ENCODE assay signal across 8 cellular contexts in the genomic region with DNA sequence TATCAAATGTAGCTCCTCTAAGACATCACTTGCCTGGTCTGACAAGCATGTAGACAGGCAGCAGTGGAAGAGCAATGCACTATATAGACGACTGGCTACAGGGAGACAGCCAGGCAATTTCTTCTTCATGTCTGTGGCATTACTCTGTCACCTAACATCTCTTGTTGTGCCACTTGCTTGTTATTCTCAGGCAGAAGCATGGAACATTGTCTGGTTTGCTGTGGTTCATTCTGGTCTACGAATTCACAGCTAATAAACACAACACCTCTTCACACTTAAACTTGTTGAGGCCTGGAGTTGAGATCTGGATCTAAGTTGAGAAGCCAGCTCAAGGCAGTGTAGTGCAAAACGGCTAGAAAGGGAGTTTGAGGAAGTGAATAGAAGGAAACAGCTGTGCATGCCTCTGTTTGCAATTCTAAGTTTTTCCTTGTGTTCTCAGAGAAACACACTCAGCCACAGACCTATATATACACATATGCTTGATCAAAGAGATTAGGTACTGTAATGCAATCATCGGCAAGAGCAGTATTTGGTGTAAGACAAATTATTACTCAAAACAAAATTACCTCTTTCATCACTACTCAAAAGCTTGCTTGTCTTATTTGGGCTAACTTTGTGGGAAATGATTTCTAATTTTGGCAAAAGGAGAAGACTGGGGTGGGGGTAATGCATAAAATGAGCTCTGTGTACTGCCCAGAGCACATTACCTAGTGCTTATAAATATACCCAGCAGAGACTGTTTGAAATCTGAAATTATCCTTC.
DNase-seq lines count a peak whose midpoint lies in the region; ATAC-seq and TF ChIP-seq lines count a peak whose summit lies in the region.

No MANE protein-coding gene starts in this region.

- TF ChIP-seq POLR2A in gastrocnemius medialis (IDR thresholded peaks at IDR 0.05): no peak

- H3K27ac ChIP-seq in gastrocnemius medialis: no peak overlapping the region

- peaks cover 24 to 34% of the 10 kb centered on the region in 2 donors for H3K4me1 ChIP-seq in gastrocnemius medialis

- no peaks in the 10 kb centered on the region for H3K27me3 ChIP-seq in gastrocnemius medialis

- H3K36me3 ChIP-seq in gastrocnemius medialis: peaks cover 0 to 6% of the 10 kb centered on the region in 2 donors

- no peaks in the 10 kb centered on the region for H3K9me3 ChIP-seq in gastrocnemius medialis

- H3K27me3 Mint-ChIP-seq in central memory CD8-positive, alpha-beta T cell: no peaks in the 10 kb centered on the region

- in situ Hi-C loops in GM13977 (cut with MboI; ENCODE audit: low pct_unique_long_range_greater_than_20kb, low sequenced_read_pairs, unreplicated experiment) (no loop called here), gastrocnemius medialis (cut with MboI; ENCODE audit: low sequenced_read_pairs in 4 of 4) (no loop called here)

- ATAC-seq in GM21786 (IDR thresholded peaks at IDR 0.05; ENCODE audit: unreplicated experiment) (peak; percentile 90), gastrocnemius medialis (no peak)
- peak; percentile 57 for ATAC-seq in central memory CD8-positive, alpha-beta T cell (replicated peaks; ENCODE audit: extremely low read depth, poor library complexity, severe bottlenecking)

- intact Hi-C loops in gastrocnemius medialis (cut with DNase I; ENCODE audit: low total_unique reads): no loop called here

- H3K4me1 Mint-ChIP-seq in central memory CD8-positive, alpha-beta T cell: peaks cover 31% of the 10 kb centered on the region

- peak overlapping the region; percentile 36 for H3K4me3 Mint-ChIP-seq in central memory CD8-positive, alpha-beta T cell

- DNase-seq in GM13977 (ENCODE audit: low spot score) (peak; percentile 12), LNCaP clone FGC (ENCODE audit: low read depth) (peak; percentile 48), retina (peak; percentile 7), hepatic stellate cell (ENCODE audit: low spot score) (no peak), gastrocnemius medialis (no peak)
- no peak for DNase-seq in central memory CD8-positive, alpha-beta T cell (ENCODE audit: low spot score in 2 of 2)
- DNase-seq in stimulated activated CD4-positive, alpha-beta T cell treated with anti-CD3 and anti-CD28 coated beads, Interleukin-12 subunit alpha, Interleukin-12 subunit beta, amount 100 ng/mL, for 4 hours: no peak

- H3K36me3 Mint-ChIP-seq in central memory CD8-positive, alpha-beta T cell (ENCODE audit: insufficient read depth): peaks cover 11% of the 10 kb centered on the region

- no peak overlapping the region for H3K4me3 ChIP-seq in LNCaP clone FGC (ENCODE audit: low read depth, low read length)
- H3K4me3 ChIP-seq in gastrocnemius medialis: no peak overlapping the region

- no peaks in the 10 kb centered on the region for H3K9me3 Mint-ChIP-seq in central memory CD8-positive, alpha-beta T cell

- peak overlapping the region; percentile 46 for H3K27ac Mint-ChIP-seq in central memory CD8-positive, alpha-beta T cell (ENCODE audit: low read depth)

- TF ChIP-seq CTCF in GM13977 (IDR thresholded peaks at IDR 0.05; ENCODE audit: extremely low read depth, insufficient read depth, missing control alignments): no peak
- no peak for TF ChIP-seq CTCF in LNCaP clone FGC (IDR thresholded peaks at IDR 0.05; ENCODE audit: control insufficient read depth, extremely low read depth, insufficient read depth)
- TF ChIP-seq CTCF in gastrocnemius medialis (IDR thresholded peaks at IDR 0.05 in 4 of 5, conservative IDR thresholded peaks at IDR 0.05 in 1 of 5): no peak

Comparison
In these comparisons a context has a peak if more than half of its experiments do, and no peak if none do; other contexts are left out.
1. DNase-seq: peak in GM13977 (single experiment), LNCaP clone FGC (single experiment) and retina (single experiment); none in central memory CD8-positive, alpha-beta T cell (0 of 2), stimulated activated CD4-positive, alpha-beta T cell treated with anti-CD3 and anti-CD28 coated beads, Interleukin-12 subunit alpha, Interleukin-12 subunit beta, amount 100 ng/mL, for 4 hours (single experiment), hepatic stellate cell (single experiment) and gastrocnemius medialis (0 of 2).
2. ATAC-seq: peak in GM21786 (single experiment) and central memory CD8-positive, alpha-beta T cell (single experiment); none in gastrocnemius medialis (0 of 2).